In genomic region chr11:94725071-94725470, GRCh38 we compare ENCODE assay signal across 22 cellular contexts.
"Had no signal": no experiment of that assay in that cellular context is flagged by ENCODE, and none has a peak within 500 bp of the region (broad histone marks: within the 10 kb centered on the region; RNA-seq: fewer than 3 reads in every experiment).

No MANE protein-coding gene starts in this region.

- H3K9me3 Mint-ChIP-seq: natural killer cell; stimulated activated memory B cell treated with anti-CD40 and anti-IgM and Interleukin-4, amounts not matched to agents 10 μg/mL and 1 μg/mL and 100 μg/mL, for 72 hours had no signal

- H3K4me1 Mint-ChIP-seq: natural killer cell; stimulated activated memory B cell treated with anti-CD40 and anti-IgM and Interleukin-4, amounts not matched to agents 10 μg/mL and 1 μg/mL and 100 μg/mL, for 72 hours had no signal

- H3K9me3 ChIP-seq: esophagus squamous epithelium, ovary, psoas muscle, sigmoid colon, testis, tibial artery, upper lobe of right lung, uterus had no signal

- H3K27me3 ChIP-seq: esophagus squamous epithelium, ovary, sigmoid colon, testis, tibial artery, upper lobe of right lung, uterus had no signal

- DNase-seq: cerebellar nuclear complex; cortex of kidney; effector CD4-positive, alpha-beta T cell; esophagus squamous epithelium; hypothalamus; natural killer cell; occipital lobe; ovary; posterior cingulate gyrus; psoas muscle; right cardiac atrium; sigmoid colon; stimulated activated CD4-positive, alpha-beta T cell treated with anti-CD3 and anti-CD28 coated beads, Interleukin-4, amount 100 ng/mL, for 4 hours; stimulated activated naive CD8-positive, alpha-beta T cell treated with anti-CD3 and anti-CD28 coated beads, Interleukin-15, Interleukin-2, amounts not matched to agents 100 U/mL and 50 U/mL, for 24 hours; substantia nigra; testis; tibial artery; upper lobe of right lung; uterus had no signal

- H3K36me3 ChIP-seq: esophagus squamous epithelium, ovary, sigmoid colon, tibial artery, upper lobe of right lung, uterus had no signal

- H3K4me3 Mint-ChIP-seq: natural killer cell; stimulated activated memory B cell treated with anti-CD40 and anti-IgM and Interleukin-4, amounts not matched to agents 10 μg/mL and 1 μg/mL and 100 μg/mL, for 72 hours had no signal

- H3K27ac ChIP-seq: epithelial cell of prostate, esophagus squamous epithelium, ovary, psoas muscle, sigmoid colon, testis, tibial artery, upper lobe of right lung, uterus had no signal

- H3K4me1 ChIP-seq: sigmoid colon, testis, tibial artery, upper lobe of right lung, uterus had no signal

- H3K27ac Mint-ChIP-seq: natural killer cell; stimulated activated memory B cell treated with anti-CD40 and anti-IgM and Interleukin-4, amounts not matched to agents 10 μg/mL and 1 μg/mL and 100 μg/mL, for 72 hours had no signal

- H3K36me3 Mint-ChIP-seq: natural killer cell; stimulated activated memory B cell treated with anti-CD40 and anti-IgM and Interleukin-4, amounts not matched to agents 10 μg/mL and 1 μg/mL and 100 μg/mL, for 72 hours had no signal

- ATAC-seq: natural killer cell; psoas muscle; right cardiac atrium; stimulated activated memory B cell treated with anti-CD40 and anti-IgM and Interleukin-4, amounts not matched to agents 10 μg/mL and 1 μg/mL and 100 μg/mL, for 72 hours; stimulated activated naive CD8-positive, alpha-beta T cell treated with anti-CD3 and anti-CD28 coated beads, Interleukin-15, Interleukin-2, amounts not matched to agents 100 U/mL and 50 U/mL, for 24 hours; upper lobe of right lung had no signal

- H3K4me3 ChIP-seq: esophagus squamous epithelium, lung, ovary, psoas muscle, sigmoid colon, testis, tibial artery, upper lobe of right lung, uterus had no signal
